8 cellular contexts compared by ENCODE assay signal in the genomic region with DNA sequence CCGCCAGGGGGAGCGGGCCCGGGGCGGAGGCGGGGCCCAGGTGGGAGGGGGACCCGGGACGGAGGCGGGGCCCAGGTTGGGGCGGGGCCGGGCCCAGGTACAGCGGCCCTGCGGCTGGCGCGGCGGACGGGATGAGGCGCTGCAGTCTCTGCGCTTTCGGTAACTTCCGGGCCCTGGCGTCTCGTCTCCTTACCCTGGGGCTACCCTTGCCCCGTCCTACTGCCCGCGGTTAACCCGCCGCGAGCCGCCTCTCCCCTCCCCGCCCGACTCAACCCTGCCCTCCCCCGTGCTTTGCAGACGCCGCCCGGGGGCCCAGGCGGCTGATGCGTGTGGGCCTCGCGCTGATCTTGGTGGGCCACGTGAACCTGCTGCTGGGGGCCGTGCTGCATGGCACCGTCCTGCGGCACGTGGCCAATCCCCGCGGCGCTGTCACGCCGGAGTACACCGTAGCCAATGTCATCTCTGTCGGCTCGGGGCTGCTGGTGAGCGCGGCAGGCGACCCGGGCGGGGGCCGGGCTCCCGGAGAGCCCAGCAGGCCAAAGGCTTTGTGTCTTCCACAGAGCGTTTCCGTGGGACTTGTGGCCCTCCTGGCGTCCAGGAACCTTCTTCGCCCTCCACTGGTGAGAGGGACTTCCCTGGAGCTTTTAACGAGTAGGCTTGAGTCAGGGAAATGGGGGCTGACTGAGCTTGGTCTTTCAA. TPM values are rescaled to one million over a fixed set of nuclear protein-coding genes. Genes with fewer than 3 reads are reported as not detected.
DNase-seq lines count a peak whose midpoint lies in the region; ATAC-seq and TF ChIP-seq lines count a peak whose summit lies in the region.

A gene with protein sequence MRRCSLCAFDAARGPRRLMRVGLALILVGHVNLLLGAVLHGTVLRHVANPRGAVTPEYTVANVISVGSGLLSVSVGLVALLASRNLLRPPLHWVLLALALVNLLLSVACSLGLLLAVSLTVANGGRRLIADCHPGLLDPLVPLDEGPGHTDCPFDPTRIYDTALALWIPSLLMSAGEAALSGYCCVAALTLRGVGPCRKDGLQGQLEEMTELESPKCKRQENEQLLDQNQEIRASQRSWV (plus strand): TSS at position 100 of the 699 bp plus-strand sequence. CDS start 32 bp downstream, at position 132.

- H3K36me3 ChIP-seq in DND-41 (ENCODE audit: insufficient read depth, low read length) (peaks cover 48% of the 10 kb centered on the region), adrenal gland (replicated peaks in 1 of 2) (peaks cover 0 to 51% of the 10 kb centered on the region in 2 donors), SJCRH30 (peaks cover 41% of the 10 kb centered on the region)

- DNase-seq in DND-41 (no peak), NCI-H526 treated with DMSO at 0.1 percent for 48 hours (lab: John Stamatoyannopoulos, UW) (peak; percentile 65), adrenal gland (peak in 4 of 7 donors; percentile 16 to 49 (median 36)), left kidney (ENCODE audit: low read depth, low spot score) (peak; percentile 88), kidney glomerular epithelial cell (lab: John Stamatoyannopoulos, UW) (no peak), SJCRH30 (no peak), NCI-H1092 (lab: John Stamatoyannopoulos, UW) (no peak)
- DNase-seq in stimulated activated CD8-positive, alpha-beta memory T cell treated with anti-CD3 and anti-CD28 coated beads, Interleukin-4, amount 100 ng/mL, for 24 hours (ENCODE audit: low read depth) = peak; percentile 12

- H3K9me3 ChIP-seq in DND-41 (ENCODE audit: insufficient read depth, low read length, severe bottlenecking) (no peaks in the 10 kb centered on the region), adrenal gland (replicated peaks in 1 of 3) (no peaks in the 10 kb centered on the region), SJCRH30 (replicated peaks) (no peaks in the 10 kb centered on the region)

- TF ChIP-seq POLR2A in adrenal gland (IDR thresholded peaks at IDR 0.05) = no peak

- no peaks in the 10 kb centered on the region for H3K4me1 ChIP-seq in DND-41 (ENCODE audit: insufficient read depth, low read length)
- no peaks in the 10 kb centered on the region for H3K4me1 ChIP-seq in adrenal gland (replicated peaks in 1 of 2)
- H3K4me1 ChIP-seq in SJCRH30 = no peaks in the 10 kb centered on the region

- H3K9ac ChIP-seq in DND-41 (ENCODE audit: low read depth, low read length) = no peak within 1 kb of the TSS

- H3K79me2 ChIP-seq in DND-41 (ENCODE audit: insufficient read depth, low read length) = no peaks in the 10 kb centered on the region

- H3K27me3 ChIP-seq in DND-41 (ENCODE audit: insufficient read depth, low read length, poor library complexity) (no peaks in the 10 kb centered on the region), adrenal gland (no peaks in the 10 kb centered on the region), SJCRH30 (no peaks in the 10 kb centered on the region)

- H4K20me1 ChIP-seq in DND-41 (ENCODE audit: insufficient read depth, low read length) = no peaks in the 10 kb centered on the region

- peak; percentile 31 for ATAC-seq in DND-41 (ENCODE audit: insufficient read depth, low read depth)

- H3K4me2 ChIP-seq in DND-41 (ENCODE audit: insufficient read depth, low read length) = no peak within 1 kb of the TSS

- H3K27ac ChIP-seq in DND-41 (ENCODE audit: low read length) (no peak within 1 kb of the TSS), adrenal gland (peak within 1 kb of the TSS in 2 of 5 donors; percentile 20 to 30), SJCRH30 (no peak within 1 kb of the TSS)

- 38 to 64% (median 50%) methylated on average over 9 to 64 of the region's 64 CpGs for WGBS in adrenal gland, 4 donors

- H3K4me3 ChIP-seq in DND-41 (ENCODE audit: low read depth in 1 of 2, low read length in 2 of 2) (no peak within 1 kb of the TSS), adrenal gland (peak within 1 kb of the TSS in 1 of 4 donors; percentile 43), SJCRH30 (no peak within 1 kb of the TSS)

- H2AFZ ChIP-seq in DND-41 (ENCODE audit: low read depth, low read length) = no peak within 1 kb of the TSS

- no peak for TF ChIP-seq CTCF in DND-41 (IDR thresholded peaks at IDR 0.05; ENCODE audit: borderline replicate concordance, extremely low read depth, low read length, poor library complexity, severe bottlenecking)
- TF ChIP-seq CTCF in adrenal gland (IDR thresholded peaks at IDR 0.05) = no peak

- intact Hi-C loops in adrenal gland (cut with DNase I) = no loop called here

RNA-seq across cellular contexts. Expression of the gene that starts here (rescaled TPM):
- total RNA-seq in adrenal gland = 1 to 10 TPM; 1.9 to 8.2 (median 4.4) TPM
- 1 to 10 TPM; 1.4 to 6.4 (median 5.4) TPM for polyA plus RNA-seq in adrenal gland
- 0.24 and 1.2 TPM in 2 replicates for total RNA-seq in SJCRH30 (2014; rRNA removed; shearing (Covaris generic))

Comparison
In these comparisons a context has a peak if more than half of its experiments do, and no peak if none do; other contexts are left out.
1. DNase-seq: peak in NCI-H526 treated with DMSO at 0.1 percent for 48 hours (single experiment), adrenal gland (4 of 7), left kidney (single experiment) and stimulated activated CD8-positive, alpha-beta memory T cell treated with anti-CD3 and anti-CD28 coated beads, Interleukin-4, amount 100 ng/mL, for 24 hours (single experiment); none in DND-41 (single experiment), kidney glomerular epithelial cell (single experiment), SJCRH30 (0 of 2) and NCI-H1092 (single experiment).